9 cellular contexts compared by ENCODE assay signal in the genomic region with DNA sequence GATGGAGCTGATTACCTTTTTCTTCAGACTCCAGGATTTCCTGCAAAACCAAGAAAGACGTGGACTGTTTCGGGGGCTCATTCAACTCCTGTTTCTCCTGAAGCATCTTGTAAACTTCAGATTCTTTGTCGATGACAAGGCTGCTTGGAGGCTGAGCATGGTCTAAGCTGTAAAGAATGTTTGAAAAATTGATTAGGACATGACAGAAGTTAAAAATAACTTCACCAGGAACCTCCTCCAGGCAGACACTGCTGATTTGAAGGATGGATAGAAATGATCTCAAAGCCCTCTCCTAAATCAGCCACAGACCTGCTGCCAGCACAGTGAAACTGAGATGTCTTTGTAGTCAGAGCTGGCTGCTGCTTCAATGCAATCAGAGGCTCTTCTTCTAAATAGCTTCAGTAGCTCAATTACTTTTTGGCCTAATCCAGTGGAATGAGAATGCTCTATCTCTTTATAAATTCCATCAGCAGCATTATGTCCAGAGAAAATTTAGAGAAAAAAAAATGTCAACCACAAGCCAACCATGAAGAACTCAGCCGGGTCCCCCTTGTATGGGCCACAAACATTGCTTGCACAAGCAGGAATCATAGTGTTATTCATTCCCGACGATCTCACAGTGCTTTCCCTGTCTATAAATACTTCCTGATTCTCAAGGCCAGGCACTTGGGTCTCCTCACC. TPM values are rescaled to one million over a fixed set of nuclear protein-coding genes. Genes with fewer than 3 reads are reported as not detected.
DNase-seq lines count a peak whose midpoint lies in the region; ATAC-seq and TF ChIP-seq lines count a peak whose summit lies in the region.
"Had no signal": no experiment of that assay in that cellular context is flagged by ENCODE, and none has a peak within 500 bp of the region (broad histone marks: within the 10 kb centered on the region; RNA-seq: fewer than 3 reads in every experiment).

No MANE protein-coding gene starts in this region.

- CTCF ChIA-PET in CD8-positive, alpha-beta memory T cell (lab: Charles Lee), result interaction anchor here (0.8 to 3.7 kb wide), 7 partner anchors 11 to 116 kb away, joined by 3 to 58 read pairs (median 3); no protein-coding TSS in a partner anchor

- H3K4me3 ChIP-seq in SJSA1, result no peak overlapping the region
- no peak overlapping the region for H3K4me3 ChIP-seq in fibroblast of villous mesenchyme (ENCODE audit: low read depth, low read length)
- H3K4me3 ChIP-seq in CD8-positive, alpha-beta memory T cell (ENCODE audit: low read length), result no peak overlapping the region

- H3K27ac Mint-ChIP-seq in CD8-positive, alpha-beta memory T cell, result no peak overlapping the region

- no peaks in the 10 kb centered on the region for H3K36me3 Mint-ChIP-seq in CD8-positive, alpha-beta memory T cell

- POLR2A ChIA-PET in CD8-positive, alpha-beta memory T cell (lab: Charles Lee), result no interaction called here

- H3K27ac ChIP-seq in SJSA1, result peak overlapping the region; percentile 53
- H3K27ac ChIP-seq in CD8-positive, alpha-beta memory T cell (ENCODE audit: low read depth, low read length), result no peak overlapping the region

- peaks cover 1 to 9% of the 10 kb centered on the region in 2 donors for H3K27me3 Mint-ChIP-seq in CD8-positive, alpha-beta memory T cell

- DNase-seq in Daoy (ENCODE audit: low read depth) (peak; percentile 33), SJSA1 (ENCODE audit: low read depth in 1 of 2, low spot score in 2 of 2) (peak; percentile 58 to 72), fibroblast of villous mesenchyme (ENCODE audit: low read depth) (peak; percentile 76), renal cortical epithelial cell (ENCODE audit: low read depth) (peak; percentile 46), NCI-H1417 treated with DMSO at 0.1 percent for 48 hours (lab: John Stamatoyannopoulos, UW) (no peak)
- DNase-seq in CD8-positive, alpha-beta memory T cell, result no peak
- DNase-seq in stimulated activated naive CD4-positive, alpha-beta T cell (lab: John Stamatoyannopoulos, UW), result no peak

- peaks cover 27% of the 10 kb centered on the region for H3K4me1 ChIP-seq in SJSA1 (replicated peaks)
- H3K4me1 ChIP-seq in CD8-positive, alpha-beta memory T cell (ENCODE audit: insufficient read depth, low read length), result no peaks in the 10 kb centered on the region

- H3K36me3 ChIP-seq in SJSA1, result peaks cover 86% of the 10 kb centered on the region
- H3K36me3 ChIP-seq in CD8-positive, alpha-beta memory T cell (ENCODE audit: insufficient read depth, low read length), result no peaks in the 10 kb centered on the region

- ATAC-seq in GM19452 (IDR thresholded peaks at IDR 0.05; ENCODE audit: unreplicated experiment), result no peak

- no peaks in the 10 kb centered on the region for H3K9me3 ChIP-seq in SJSA1 (replicated peaks)
- no peaks in the 10 kb centered on the region for H3K9me3 ChIP-seq in CD8-positive, alpha-beta memory T cell (ENCODE audit: low read length)

- no peaks in the 10 kb centered on the region for H3K9me3 Mint-ChIP-seq in CD8-positive, alpha-beta memory T cell

- H3K27me3 ChIP-seq in SJSA1 (replicated peaks), result no peaks in the 10 kb centered on the region
- no peaks in the 10 kb centered on the region for H3K27me3 ChIP-seq in CD8-positive, alpha-beta memory T cell (ENCODE audit: insufficient read depth, low read length, poor library complexity, severe bottlenecking)

- no peak overlapping the region for H3K4me3 Mint-ChIP-seq in CD8-positive, alpha-beta memory T cell

- H3K4me1 Mint-ChIP-seq in CD8-positive, alpha-beta memory T cell, result peaks cover 0 to 3% (median 0%) of the 10 kb centered on the region in 3 donors

- TF ChIP-seq CTCF in fibroblast of villous mesenchyme (IDR thresholded peaks at IDR 0.05; ENCODE audit: insufficient read depth, low read depth, low read length), result no peak

RNA-seq across cellular contexts. Expression of a gene that starts 43.5 kb away (rescaled TPM):
- total RNA-seq in Daoy (2014; rRNA removed; shearing (Covaris generic)), result 17.7 and 21.9 TPM in 2 replicates
- total RNA-seq in SJSA1 (2014; rRNA removed; shearing (Covaris generic)), result 45.5 and 55.6 TPM in 2 replicates
- 65.7 and 75.6 TPM in 2 replicates for total RNA-seq in fibroblast of villous mesenchyme
- 19.4 and 45.8 TPM in 2 replicates for total RNA-seq in renal cortical epithelial cell
- total RNA-seq in CD8-positive, alpha-beta memory T cell, result 1 to 10 TPM in 1 of 2 experiments, under 1 TPM in 1; 0.88 to 1.4 TPM
- 11.7 TPM for polyA plus RNA-seq in CD8-positive, alpha-beta memory T cell

RNA-seq across cellular contexts. Expression of a gene that starts 53.3 kb away (rescaled TPM):
- total RNA-seq in Daoy (2014; rRNA removed; shearing (Covaris generic)), result not detected in 2 replicates
- not detected in 2 replicates for total RNA-seq in SJSA1 (2014; rRNA removed; shearing (Covaris generic))
- total RNA-seq in fibroblast of villous mesenchyme (not detected in 2 replicates), renal cortical epithelial cell (0.10 TPM in 1 of 2 replicates, not detected in the other)
- not detected for total RNA-seq in CD8-positive, alpha-beta memory T cell
- polyA plus RNA-seq in CD8-positive, alpha-beta memory T cell, result not detected
- total RNA-seq: activated CD8-positive, alpha-beta memory T cell treated with anti-CD3 and anti-CD28 coated beads for 36 hours had no signal

Comparison
In these comparisons a context has a peak if more than half of its experiments do, and no peak if none do; other contexts are left out.
1. DNase-seq: peak in Daoy (single experiment), SJSA1 (2 of 2), fibroblast of villous mesenchyme (single experiment) and renal cortical epithelial cell (single experiment); none in CD8-positive, alpha-beta memory T cell (0 of 5), stimulated activated naive CD4-positive, alpha-beta T cell (0 of 6) and NCI-H1417 treated with DMSO at 0.1 percent for 48 hours (single experiment).